Comparison of ENCODE assay signal across 8 cellular contexts in the genomic region with DNA sequence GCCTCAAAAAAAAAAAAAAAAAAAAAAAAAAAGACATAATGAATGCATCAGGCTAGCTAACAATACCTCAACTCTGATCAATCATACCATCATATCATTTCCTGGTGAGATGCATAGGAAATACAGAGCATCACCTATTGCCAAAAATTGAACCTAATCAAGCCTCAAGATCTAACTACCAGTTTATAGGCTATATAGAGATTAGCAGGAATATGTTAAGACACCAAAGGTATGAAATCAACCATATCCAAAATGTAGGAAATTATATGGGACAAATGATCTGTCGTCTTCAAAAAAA. TPM values are rescaled to one million over a fixed set of nuclear protein-coding genes. Genes with fewer than 3 reads are reported as not detected.
DNase-seq lines count a peak whose midpoint lies in the region; ATAC-seq and TF ChIP-seq lines count a peak whose summit lies in the region.

No MANE protein-coding gene starts in this region.

- H3K4me1 ChIP-seq in thyroid gland = peaks cover 10 to 16% of the 10 kb centered on the region in 2 donors

- intact Hi-C loops in activated T-helper 1 cell treated with anti-CD3 and anti-CD28 coated beads, Interleukin-12 subunit alpha, Interleukin-12 subunit beta, Interleukin-2, Interleukin-4 antibody, amounts not matched to agents 30 ng/mL and 10 ng/mL and 1 ng/mL, durations not matched to agents 14 hours and 24 hours and 36 hours (cut with micrococcal nuclease) = loop anchor here (1.0 kb wide), 3 partner anchors 27 to 88 kb away; no protein-coding TSS in a partner anchor
- intact Hi-C loops in thyroid gland (cut with DNase I) = no loop called here

- WGBS in thyroid gland, 2 donors = 21 to 43% methylated on average over 1 of the region's 1 CpG

- H3K27me3 ChIP-seq in kidney epithelial cell (ENCODE audit: control insufficient read depth, insufficient read depth, low read length) (no peaks in the 10 kb centered on the region), thyroid gland (no peaks in the 10 kb centered on the region)

- peak overlapping the region in 2 of 3 donors; percentile 49 to 72 for H3K27ac ChIP-seq in thyroid gland

- H3K4me3 Mint-ChIP-seq in activated CD4-positive, alpha-beta T cell treated with anti-CD3 and anti-CD28 coated beads, Interleukin-2, amount 10 ng/mL, durations not matched to agents 7 days and 5 days = peak overlapping the region; percentile 86
- peak overlapping the region; percentile 93 for H3K4me3 Mint-ChIP-seq in activated T-helper 1 cell treated with anti-CD3 and anti-CD28 coated beads, Interleukin-12 subunit alpha, Interleukin-12 subunit beta, Interleukin-2, Interleukin-4 antibody, amounts not matched to agents 30 ng/mL and 10 ng/mL and 1 ng/mL, durations not matched to agents 14 hours and 24 hours and 36 hours

- H3K9me3 ChIP-seq in thyroid gland = no peaks in the 10 kb centered on the region

- no peaks in the 10 kb centered on the region for H3K9me3 Mint-ChIP-seq in activated CD4-positive, alpha-beta T cell treated with anti-CD3 and anti-CD28 coated beads, Interleukin-2, amount 10 ng/mL, durations not matched to agents 7 days and 5 days
- no peaks in the 10 kb centered on the region for H3K9me3 Mint-ChIP-seq in activated T-helper 1 cell treated with anti-CD3 and anti-CD28 coated beads, Interleukin-12 subunit alpha, Interleukin-12 subunit beta, Interleukin-2, Interleukin-4 antibody, amounts not matched to agents 30 ng/mL and 10 ng/mL and 1 ng/mL, durations not matched to agents 14 hours and 24 hours and 36 hours

- H3K36me3 ChIP-seq in kidney epithelial cell (ENCODE audit: control insufficient read depth, insufficient read depth, low read length) = no peaks in the 10 kb centered on the region
- no peaks in the 10 kb centered on the region for H3K36me3 ChIP-seq in thyroid gland

- no peaks in the 10 kb centered on the region for H3K27me3 Mint-ChIP-seq in activated CD4-positive, alpha-beta T cell treated with anti-CD3 and anti-CD28 coated beads, Interleukin-2, amount 10 ng/mL, durations not matched to agents 7 days and 5 days
- no peaks in the 10 kb centered on the region for H3K27me3 Mint-ChIP-seq in activated T-helper 1 cell treated with anti-CD3 and anti-CD28 coated beads, Interleukin-12 subunit alpha, Interleukin-12 subunit beta, Interleukin-2, Interleukin-4 antibody, amounts not matched to agents 30 ng/mL and 10 ng/mL and 1 ng/mL, durations not matched to agents 14 hours and 24 hours and 36 hours (ENCODE audit: insufficient read depth)

- no peak for TF ChIP-seq POLR2A in thyroid gland (IDR thresholded peaks at IDR 0.05)

- POLR2A ChIA-PET in activated CD4-positive, alpha-beta T cell treated with anti-CD3 and anti-CD28 coated beads, Interleukin-2, amount 10 ng/mL, durations not matched to agents 7 days and 5 days (lab: Charles Lee) = no interaction called here

- H3K4me3 ChIP-seq in kidney epithelial cell (ENCODE audit: low read depth, low read length) = peak overlapping the region; percentile 64
- H3K4me3 ChIP-seq in thyroid gland (replicated peaks in 1 of 3) = peak overlapping the region in 2 of 3 donors; percentile 75 to 89

- DNase-seq in activated CD4-positive, alpha-beta T cell treated with anti-CD3 and anti-CD28 coated beads, Interleukin-2, amount 10 ng/mL, durations not matched to agents 7 days and 5 days = no peak
- no peak for DNase-seq in activated CD4-positive, alpha-beta T cell treated with anti-CD3 and anti-CD28 coated beads for 48 hours
- DNase-seq in activated T-helper 1 cell treated with anti-CD3 and anti-CD28 coated beads, Interleukin-12 subunit alpha, Interleukin-12 subunit beta, Interleukin-2, Interleukin-4 antibody, amounts not matched to agents 30 ng/mL and 10 ng/mL and 1 ng/mL, durations not matched to agents 14 hours and 24 hours and 36 hours (ENCODE audit: low spot score) = no peak
- DNase-seq in kidney epithelial cell (ENCODE audit: low read depth) (no peak), thyroid gland (no peak), CD1c-positive myeloid dendritic cell (ENCODE audit: extremely low spot score) (no peak), NCI-H345 (lab: John Stamatoyannopoulos, UW) (no peak)

- CTCF ChIA-PET in activated CD4-positive, alpha-beta T cell treated with anti-CD3 and anti-CD28 coated beads, Interleukin-2, amount 10 ng/mL, durations not matched to agents 7 days and 5 days (lab: Charles Lee) = interaction anchor here (0.6 to 2.1 kb wide), 5 partner anchors 10 to 125 kb away, joined by 3 to 9 read pairs (median 3); no protein-coding TSS in a partner anchor

- H3K4me1 Mint-ChIP-seq in activated CD4-positive, alpha-beta T cell treated with anti-CD3 and anti-CD28 coated beads, Interleukin-2, amount 10 ng/mL, durations not matched to agents 7 days and 5 days = peaks cover 36% of the 10 kb centered on the region
- H3K4me1 Mint-ChIP-seq in activated T-helper 1 cell treated with anti-CD3 and anti-CD28 coated beads, Interleukin-12 subunit alpha, Interleukin-12 subunit beta, Interleukin-2, Interleukin-4 antibody, amounts not matched to agents 30 ng/mL and 10 ng/mL and 1 ng/mL, durations not matched to agents 14 hours and 24 hours and 36 hours (ENCODE audit: low read depth) = peaks cover 36% of the 10 kb centered on the region

- peak overlapping the region; percentile 90 for H3K27ac Mint-ChIP-seq in activated CD4-positive, alpha-beta T cell treated with anti-CD3 and anti-CD28 coated beads, Interleukin-2, amount 10 ng/mL, durations not matched to agents 7 days and 5 days
- H3K27ac Mint-ChIP-seq in activated T-helper 1 cell treated with anti-CD3 and anti-CD28 coated beads, Interleukin-12 subunit alpha, Interleukin-12 subunit beta, Interleukin-2, Interleukin-4 antibody, amounts not matched to agents 30 ng/mL and 10 ng/mL and 1 ng/mL, durations not matched to agents 14 hours and 24 hours and 36 hours = peak overlapping the region; percentile 94

- peaks cover 13% of the 10 kb centered on the region for H3K36me3 Mint-ChIP-seq in activated CD4-positive, alpha-beta T cell treated with anti-CD3 and anti-CD28 coated beads, Interleukin-2, amount 10 ng/mL, durations not matched to agents 7 days and 5 days (ENCODE audit: low read depth)
- H3K36me3 Mint-ChIP-seq in activated T-helper 1 cell treated with anti-CD3 and anti-CD28 coated beads, Interleukin-12 subunit alpha, Interleukin-12 subunit beta, Interleukin-2, Interleukin-4 antibody, amounts not matched to agents 30 ng/mL and 10 ng/mL and 1 ng/mL, durations not matched to agents 14 hours and 24 hours and 36 hours (ENCODE audit: low read depth) = peaks cover 12% of the 10 kb centered on the region

- ATAC-seq in HG03025 (IDR thresholded peaks at IDR 0.05; ENCODE audit: low FRiP score, unreplicated experiment) = no peak

- TF ChIP-seq CTCF in kidney epithelial cell (IDR thresholded peaks at IDR 0.05; ENCODE audit: insufficient read depth, low read length, poor library complexity, severe bottlenecking) (no peak), thyroid gland (IDR thresholded peaks at IDR 0.05) (no peak)

RNA-seq across cellular contexts. Expression of a gene that starts 0.4 kb away (rescaled TPM):
- total RNA-seq in activated CD4-positive, alpha-beta T cell treated with anti-CD3 and anti-CD28 coated beads, Interleukin-2, amount 10 ng/mL, durations not matched to agents 7 days and 5 days = 10 to 100 TPM; 17.9 to 19.7 TPM
- total RNA-seq in activated T-helper 1 cell treated with anti-CD3 and anti-CD28 coated beads, Interleukin-12 subunit alpha, Interleukin-12 subunit beta, Interleukin-2, Interleukin-4 antibody, amounts not matched to agents 30 ng/mL and 10 ng/mL and 1 ng/mL, durations not matched to agents 14 hours and 24 hours and 36 hours = 20.8 and 20.9 TPM in 2 replicates
- 15.5 and 19.7 TPM in 2 replicates for total RNA-seq in kidney epithelial cell
- 10 to 100 TPM in 3 of 4 donors, 1 to 10 TPM in 1; 7.4 to 13.9 (median 12.4) TPM for total RNA-seq in thyroid gland

RNA-seq across cellular contexts. Expression of a gene that starts 28.4 kb away (rescaled TPM):
- 100 to 1,000 TPM; 179 to 196 TPM for total RNA-seq in activated CD4-positive, alpha-beta T cell treated with anti-CD3 and anti-CD28 coated beads, Interleukin-2, amount 10 ng/mL, durations not matched to agents 7 days and 5 days
- total RNA-seq in activated T-helper 1 cell treated with anti-CD3 and anti-CD28 coated beads, Interleukin-12 subunit alpha, Interleukin-12 subunit beta, Interleukin-2, Interleukin-4 antibody, amounts not matched to agents 30 ng/mL and 10 ng/mL and 1 ng/mL, durations not matched to agents 14 hours and 24 hours and 36 hours = 78.4 and 86.0 TPM in 2 replicates
- total RNA-seq in kidney epithelial cell (17.0 and 30.0 TPM in 2 replicates), thyroid gland (10 to 100 TPM in 1 of 4 donors, 1 to 10 TPM in 3; 3.6 to 12.9 (median 7.2) TPM)
